ENCODE assay signal across 8 cellular contexts in genomic region chrX:150873616-150874015, GRCh38. TPM values are rescaled to one million over a fixed set of nuclear protein-coding genes. Genes with fewer than 3 reads are reported as not detected.
A peak's percentile ranks its signal among the peaks of the same experiment; 100 is the strongest.
DNase-seq lines count a peak whose midpoint lies in the region; ATAC-seq and TF ChIP-seq lines count a peak whose summit lies in the region.

No MANE protein-coding gene starts in this region.

- TF ChIP-seq POLR2A in lower leg skin (IDR thresholded peaks at IDR 0.05) = no peak

- CTCF ChIA-PET in RWPE1 (lab: Yijun Ruan, JAX) = interaction anchor here (0.7 kb wide), 1 partner anchor 185 kb away, joined by 3 read pairs; no protein-coding TSS in a partner anchor

- WGBS in lower leg skin, 2 donors = 59 to 67% methylated on average over 1 of the region's 1 CpG

- no peak overlapping the region for H3K4me3 ChIP-seq in lower leg skin (ENCODE audit: low read depth, poor library complexity, severe bottlenecking)

- intact Hi-C loops in lower leg skin (cut with DNase I; ENCODE audit: low total_unique reads) = no loop called here

- POLR2A ChIA-PET in RWPE1 (lab: Yijun Ruan, JAX; ENCODE audit: low non-redundant PET) = no interaction called here

- ATAC-seq in GM18909 (IDR thresholded peaks at IDR 0.05; ENCODE audit: poor library complexity, unreplicated experiment) = peak; percentile 72
- peak; percentile 59 for ATAC-seq in HG02763 (IDR thresholded peaks at IDR 0.05; ENCODE audit: unreplicated experiment)

- no peak overlapping the region for H3K27ac ChIP-seq in RWPE1

- no peak for TF ChIP-seq CTCF in RWPE1 (conservative IDR thresholded peaks at IDR 0.05; ENCODE audit: low read depth)
- no peak for TF ChIP-seq CTCF in lower leg skin (IDR thresholded peaks at IDR 0.05)

- DNase-seq in RWPE1 (ENCODE audit: low spot score) = peak; percentile 11
- DNase-seq in lower leg skin (ENCODE audit: low spot score in 2 of 2) = peak; percentile 21 to 80
- DNase-seq in foreskin melanocyte = no peak
- DNase-seq in SIG-M5 (lab: John Stamatoyannopoulos, UW) = no peak
- DNase-seq in NOMO-1 treated with dmso at 0.1 percent for 144 hours (lab: John Stamatoyannopoulos, UW; ENCODE audit: unreplicated experiment) = no peak
- DNase-seq in NCI-H1105 (lab: John Stamatoyannopoulos, UW) = no peak

RNA-seq across cellular contexts. Expression of gene CD99L2, which starts 24.9 kb away (rescaled TPM):
- total RNA-seq in lower leg skin = 10 to 100 TPM in 3 of 4 donors, 1 to 10 TPM in 1; 7.5 to 26.8 (median 17.3) TPM

Comparison
In these comparisons a context has a peak if more than half of its experiments do, and no peak if none do; other contexts are left out.
1. DNase-seq: peak in RWPE1 (single experiment) and lower leg skin (2 of 2); none in foreskin melanocyte (single experiment), SIG-M5 (single experiment), NOMO-1 treated with dmso at 0.1 percent for 144 hours (single experiment) and NCI-H1105 (single experiment).